Comparison of ENCODE assay signal across 16 cellular contexts in genomic region chr12:32367381-32367780, GRCh38. TPM values are rescaled to one million over a fixed set of nuclear protein-coding genes. Genes with fewer than 3 reads are reported as not detected.
DNase-seq lines count a peak whose midpoint lies in the region; FAIRE-seq and TF ChIP-seq lines count a peak whose summit lies in the region.
"Had no signal": no experiment of that assay in that cellular context is flagged by ENCODE, and none has a peak within 500 bp of the region (broad histone marks: within the 10 kb centered on the region; RNA-seq: fewer than 3 reads in every experiment).

No MANE protein-coding gene starts in this region.

- no peak overlapping the region for H3K18ac ChIP-seq in H1 (ENCODE audit: extremely low read depth, low read length)

- H3K4me3 ChIP-seq in H1 (ENCODE audit: extremely low read depth in 1 of 4, insufficient read depth in 2 of 4, low read depth in 3 of 4, low read length in 4 of 4), result no peak overlapping the region
- H3K4me3 ChIP-seq: MG63 had no signal

- H3K14ac ChIP-seq in H1 (ENCODE audit: insufficient read length), result no peak overlapping the region

- no peak overlapping the region for H4K5ac ChIP-seq in H1 (ENCODE audit: insufficient read length, low read depth, low read length)

- H4K20me1 ChIP-seq in H1 (replicated peaks in 1 of 2; ENCODE audit: control insufficient read depth in 1 of 2, insufficient read depth in 2 of 2, low read length in 2 of 2), result no peaks in the 10 kb centered on the region

- no peak overlapping the region for H2BK20ac ChIP-seq in H1 (ENCODE audit: low read length)

- no peak overlapping the region for H3K9ac ChIP-seq in H1 (replicated peaks in 1 of 4; ENCODE audit: extremely low read depth in 1 of 4, low read depth in 3 of 4, low read length in 3 of 4)
- H3K9ac ChIP-seq: KMS-11 had no signal

- no peak overlapping the region for H2AFZ ChIP-seq in H1 (ENCODE audit: low read length)

- no peak for TF ChIP-seq POLR2A in H1 (IDR thresholded peaks at IDR 0.05; ENCODE audit: control extremely low read depth in 1 of 2, low read depth in 2 of 2, low read length in 2 of 2)

- no peak overlapping the region for H2AK5ac ChIP-seq in H1 (ENCODE audit: low read depth, low read length)

- no peak overlapping the region for H2BK5ac ChIP-seq in H1 (ENCODE audit: low read depth, low read length)

- no peak for TF ChIP-seq CTCF in H1 (IDR thresholded peaks at IDR 0.05; ENCODE audit: control extremely low read depth in 1 of 3, insufficient read depth in 1 of 3, low read depth in 1 of 3, low read length in 3 of 3)

- peaks cover 0 to 9% (median 3%) of the 10 kb centered on the region in 4 experiments; a peak in 3 of 7 replicates for H3K4me1 ChIP-seq in H1 (replicated peaks in 1 of 4; ENCODE audit: control insufficient read depth in 3 of 4, insufficient read depth in 4 of 4, low read length in 3 of 4)

- 98% methylated on average over 4 of the region's 4 CpGs; no CpG with 5 or more reads in 1 of the 2 experiments for WGBS in H1 (ENCODE audit: extremely low coverage in 1 of 2, insufficient coverage in 1 of 2, insufficient read length in 1 of 2, insufficient replicate concordance in 2 of 2, low coverage in 1 of 2, low lambda C conversion rate in 2 of 2, missing lambda C conversion rate in 1 of 2), 2 experiments

- H2BK12ac ChIP-seq in H1 (ENCODE audit: low read depth, low read length), result no peak overlapping the region

- H3K27me3 ChIP-seq in H1 (replicated peaks in 1 of 4; ENCODE audit: control insufficient read depth in 3 of 4, extremely low read depth in 1 of 4, insufficient read depth in 3 of 4, low read length in 3 of 4), result no peaks in the 10 kb centered on the region
- H3K27me3 ChIP-seq: MG63 had no signal

- no peak overlapping the region for H3K4ac ChIP-seq in H1 (replicated peaks; ENCODE audit: insufficient read length, low read depth, low read length)

- H3K23me2 ChIP-seq in H1 (ENCODE audit: low read depth, low read length), result peaks cover 2% of the 10 kb centered on the region; the same call in 1 of the 2 replicates

- POLR2A ChIA-PET in H1 (lab: Charles Lee; ENCODE audit: partially characterized antibody), result interaction anchor here (1.0 kb wide), 1 partner anchor 8 kb away, joined by 3 read pairs; no protein-coding TSS in a partner anchor

- CTCF ChIA-PET in H1 (lab: Charles Lee; ENCODE audit: partially characterized antibody), result interaction anchor here (0.6 to 3.2 kb wide), 12 partner anchors 10 to 714 kb away, joined by 3 to 19 read pairs (median 4); no protein-coding TSS in a partner anchor

- TF ChIP-seq RAD21 in H1 (IDR thresholded peaks at IDR 0.05 in 1 of 2, conservative IDR thresholded peaks at IDR 0.05 in 1 of 2; ENCODE audit: low read depth in 2 of 2, low read length in 2 of 2), result no peak

- H3K4me2 ChIP-seq in H1 (ENCODE audit: insufficient read depth in 1 of 2, low read depth in 2 of 2, low read length in 2 of 2), result no peak overlapping the region
- H3K4me2 ChIP-seq: KMS-11 had no signal

- H3K79me2 ChIP-seq in H1 (ENCODE audit: control insufficient read depth in 1 of 2, insufficient read depth in 2 of 2, low read length in 2 of 2), result no peaks in the 10 kb centered on the region

- no peak overlapping the region for H2BK15ac ChIP-seq in H1 (ENCODE audit: low read length)

- FAIRE-seq in H1 (lab: Jason Lieb, UNC) (no peak), urothelium cell line (lab: Jason Lieb, UNC) (no peak)
- FAIRE-seq: H54 had no signal

- no peaks in the 10 kb centered on the region for H3K79me1 ChIP-seq in H1 (ENCODE audit: low read depth, low read length)

- H3K56ac ChIP-seq in H1 (replicated peaks; ENCODE audit: insufficient read length, low read depth, low read length), result no peak overlapping the region

- no peak overlapping the region for H4K91ac ChIP-seq in H1 (replicated peaks; ENCODE audit: insufficient read length, low read length)

- no peak overlapping the region for H3K27ac ChIP-seq in H1 (ENCODE audit: low read depth, low read length)
- H3K27ac ChIP-seq: KMS-11 had no signal

- H2BK120ac ChIP-seq in H1 (replicated peaks; ENCODE audit: low read depth, low read length), result no peak overlapping the region

- TF ChIP-seq EP300 in H1 (IDR thresholded peaks at IDR 0.05; ENCODE audit: borderline replicate concordance in 1 of 2, low read depth in 2 of 2, low read length in 2 of 2), result no peak

- H4K8ac ChIP-seq in H1 (ENCODE audit: extremely low read depth, insufficient read depth, low read length), result no peak overlapping the region

- no peaks in the 10 kb centered on the region for H3K36me3 ChIP-seq in H1 (ENCODE audit: control insufficient read depth in 2 of 4, insufficient read depth in 4 of 4, low read length in 3 of 4)
- H3K36me3 ChIP-seq: MG63 had no signal

- DNase-seq in NCI-H2171 treated with DMSO at 0.1 percent for 48 hours (lab: John Stamatoyannopoulos, UW) (peak; percentile 98), NCI-H2171 (lab: John Stamatoyannopoulos, UW) (no peak), H1 (ENCODE audit: low read depth in 1 of 2, low spot score in 2 of 2) (no peak), left kidney (ENCODE audit: low read depth, low spot score) (peak; percentile 50), urothelium cell line (ENCODE audit: low spot score) (no peak), amygdala (lab: John Stamatoyannopoulos, UW) (no peak)
- DNase-seq in stimulated activated CD8-positive, alpha-beta memory T cell treated with anti-CD3 and anti-CD28 coated beads, Interleukin-4, amount 100 ng/mL, for 48 hours, result no peak
- DNase-seq in central memory CD4-positive, alpha-beta T cell, result no peak
- DNase-seq: C1 segment of cervical spinal cord, EL, MG63, NCI-H1105, NCI-H524 treated with DMSO at 0.1 percent for 48 hours, PC-3 had no signal

- no peaks in the 10 kb centered on the region for H3K9me3 ChIP-seq in H1 (ENCODE audit: insufficient read depth in 2 of 2, low read depth in 1 of 2, low read length in 1 of 2)
- H3K9me3 ChIP-seq: MG63 had no signal

- H3K23ac ChIP-seq in H1 (ENCODE audit: insufficient read length), result no peak overlapping the region

TF ChIP-seq in H1, 55 proteins besides CTCF, POLR2A, EP300 and RAD21:
- TF ChIP-seq ATF3 (IDR thresholded peaks at IDR 0.05; ENCODE audit: insufficient read depth, low read depth, low read length), result no peak
- TF ChIP-seq MAFK (IDR thresholded peaks at IDR 0.05; ENCODE audit: low read depth, low read length), result peak; percentile 67

RNA-seq across cellular contexts. Expression of gene FGD4, which starts 32.0 kb away (rescaled TPM):
- 44.5 and 48.2 TPM in 2 replicates for total RNA-seq in H1 (2021; fragmentation: NEBNext Ultra II Directional; extraction: Animal tissue kit (Norgen Biotek cat#: 25700))
- 7.1 and 8.5 TPM in 2 replicates for polyA plus RNA-seq in H1 (2011; rRNA removed)
- 12.2 TPM for polyA plus RNA-seq in H1 (2011; cell fraction: cytosol; rRNA removed)
- 21.7 TPM for polyA plus RNA-seq in H1 (2011; cell fraction: nucleus; rRNA removed)
- polyA plus RNA-seq in H1 (2012, experiment 1 of 2), result 10.5 to 16.0 TPM (median 13.6 TPM) in 4 replicates
- 1.5 TPM for polyA plus RNA-seq in H1 (2012, experiment 2 of 2)
- 16.1 TPM for polyA plus RNA-seq in H1 (2013, experiment 1 of 2)
- 15.0 TPM for polyA plus RNA-seq in H1 (2013, experiment 2 of 2)
- 79.9 and 132 TPM in 2 replicates for polyA minus RNA-seq in H1 (2011; rRNA and poly(A)+ RNA removed)
- polyA minus RNA-seq in H1 (2011; cell fraction: cytosol; rRNA and poly(A)+ RNA removed), result 72.6 TPM
- 192 TPM for polyA minus RNA-seq in H1 (2011; cell fraction: nucleus; rRNA and poly(A)+ RNA removed)

Comparison
In these comparisons a context has a peak if more than half of its experiments do, and no peak if none do; other contexts are left out.
1. DNase-seq: peak in NCI-H2171 treated with DMSO at 0.1 percent for 48 hours (single experiment) and left kidney (single experiment); none in NCI-H2171 (single experiment), H1 (0 of 2), stimulated activated CD8-positive, alpha-beta memory T cell treated with anti-CD3 and anti-CD28 coated beads, Interleukin-4, amount 100 ng/mL, for 48 hours (single experiment), urothelium cell line (single experiment), central memory CD4-positive, alpha-beta T cell (single experiment) and amygdala (0 of 56).